8 cellular contexts compared by ENCODE assay signal in genomic region chr5:39599721-39600431, GRCh38.
A peak's percentile ranks its signal among the peaks of the same experiment; 100 is the strongest.
DNase-seq lines count a peak whose midpoint lies in the region; ATAC-seq and TF ChIP-seq lines count a peak whose summit lies in the region.

No MANE protein-coding gene starts in this region.

- peak overlapping the region; percentile 62; the same call in 1 of the 2 replicates for H3K27ac ChIP-seq in VCaP

- peak; percentile 47 for ATAC-seq in HG02885 (IDR thresholded peaks at IDR 0.05; ENCODE audit: poor library complexity, unreplicated experiment)
- peak; percentile 42 for ATAC-seq in left lobe of liver
- no peak for ATAC-seq in GM21717 (IDR thresholded peaks at IDR 0.05; ENCODE audit: unreplicated experiment)

- DNase-seq in AG09309 (ENCODE audit: low read depth) (peak; percentile 40), left lobe of liver (ENCODE audit: low spot score) (no peak), DMS153 treated with DMSO at 0.1 percent for 48 hours (lab: John Stamatoyannopoulos, UW; ENCODE audit: unreplicated experiment) (no peak), T-helper 9 cell (no peak)
- DNase-seq in T-helper 2 cell treated with Interferon-gamma antibody and Interleukin-4, amounts not matched to agents 5 μg/mL and 100 μg/mL, for 36 hours (ENCODE audit: low spot score): no peak

- no peaks in the 10 kb centered on the region for H3K9me3 Mint-ChIP-seq in T-helper 2 cell treated with Interferon-gamma antibody and Interleukin-4, amounts not matched to agents 5 μg/mL and 100 μg/mL, for 36 hours

- peaks cover 39% of the 10 kb centered on the region for H3K27me3 Mint-ChIP-seq in T-helper 2 cell treated with Interferon-gamma antibody and Interleukin-4, amounts not matched to agents 5 μg/mL and 100 μg/mL, for 36 hours (ENCODE audit: low read depth)

- no peaks in the 10 kb centered on the region for H3K4me1 Mint-ChIP-seq in T-helper 2 cell treated with Interferon-gamma antibody and Interleukin-4, amounts not matched to agents 5 μg/mL and 100 μg/mL, for 36 hours (ENCODE audit: low read depth)

- H3K27ac Mint-ChIP-seq in T-helper 2 cell treated with Interferon-gamma antibody and Interleukin-4, amounts not matched to agents 5 μg/mL and 100 μg/mL, for 36 hours: no peak overlapping the region

- H3K4me3 ChIP-seq in AG09309 (ENCODE audit: control insufficient read depth, low read depth, low read length): no peak overlapping the region

- TF ChIP-seq CTCF in AG09309 (IDR thresholded peaks at IDR 0.05; ENCODE audit: control insufficient read depth, insufficient read depth, low read depth, low read length, missing control alignments): peak; percentile 48
- TF ChIP-seq CTCF in VCaP (conservative IDR thresholded peaks at IDR 0.05): peak; percentile 88

- H3K4me3 Mint-ChIP-seq in T-helper 2 cell treated with Interferon-gamma antibody and Interleukin-4, amounts not matched to agents 5 μg/mL and 100 μg/mL, for 36 hours: no peak overlapping the region

- H3K36me3 Mint-ChIP-seq in T-helper 2 cell treated with Interferon-gamma antibody and Interleukin-4, amounts not matched to agents 5 μg/mL and 100 μg/mL, for 36 hours (ENCODE audit: low read depth): no peaks in the 10 kb centered on the region
